ENCODE assay signal across 24 cellular contexts in the genomic region with DNA sequence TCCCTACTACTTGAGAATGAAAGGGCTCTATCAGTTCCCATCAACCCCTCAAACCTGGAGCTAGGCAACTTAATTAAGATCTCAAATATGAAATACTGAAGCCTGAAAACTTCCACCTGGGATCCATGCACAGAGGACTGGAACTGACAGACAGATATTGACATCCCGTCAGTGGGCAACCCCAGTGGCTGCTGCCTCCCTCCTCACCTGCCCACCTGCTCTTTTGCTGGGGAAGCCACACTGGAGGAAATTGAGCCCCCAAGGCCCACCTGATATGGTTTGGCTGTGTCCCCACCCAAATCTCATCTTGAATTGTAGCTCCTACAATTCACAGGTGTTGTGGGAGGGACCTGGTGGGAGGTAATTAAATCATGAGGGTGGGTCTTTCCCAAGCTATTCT.
DNase-seq lines count a peak whose midpoint lies in the region; ATAC-seq, FAIRE-seq and TF ChIP-seq lines count a peak whose summit lies in the region.
"Had no signal": no experiment of that assay in that cellular context is flagged by ENCODE, and none has a peak within 500 bp of the region (broad histone marks: within the 10 kb centered on the region; RNA-seq: fewer than 3 reads in every experiment).

No MANE protein-coding gene starts in this region.

- no peak for TF ChIP-seq POLR2A in esophagus muscularis mucosa (IDR thresholded peaks at IDR 0.05; ENCODE audit: low read depth)

- peak; percentile 7 for DNase-seq in activated CD8-positive, alpha-beta memory T cell treated with anti-CD3 and anti-CD28 coated beads, Interleukin-2, amount 10 ng/mL, durations not matched to agents 7 days and 5 days
- DNase-seq in activated CD8-positive, alpha-beta memory T cell treated with anti-CD3 and anti-CD28 coated beads for 24 hours = no peak
- peak; percentile 38 for DNase-seq in cardiac septum (ENCODE audit: low spot score)
- no peak for DNase-seq in Right ventricle myocardium superior
- peak; percentile 79 for DNase-seq in esophagus muscularis mucosa (ENCODE audit: extremely low spot score)
- peak; percentile 36 for DNase-seq in type B pancreatic cell (ENCODE audit: extremely low spot score, unreplicated experiment)
- no peak for DNase-seq in activated T-cell treated with anti-CD3 and anti-CD28 coated beads for 4 hours
- DNase-seq in pancreas = no peak
- DNase-seq: Caco-2; CD4-positive, CD25-positive, alpha-beta regulatory T cell; DMS 273 treated with DMSO at 0.1 percent for 48 hours; DMS53; DMS79 treated with DMSO at 0.1 percent for 48 hours; GF-D8 had no signal

- TF ChIP-seq EP300 in esophagus muscularis mucosa (IDR thresholded peaks at IDR 0.05) = no peak

- no peak overlapping the region for H3K27ac ChIP-seq in esophagus muscularis mucosa (replicated peaks in 1 of 4)
- no peak overlapping the region for H3K27ac ChIP-seq in pancreas
- H3K27ac ChIP-seq: 22Rv1, BLaER1 had no signal

- H3K27me3 ChIP-seq in esophagus muscularis mucosa = peaks cover 0 to 14% (median 0%) of the 10 kb centered on the region in 4 donors
- no peaks in the 10 kb centered on the region for H3K27me3 ChIP-seq in pancreas
- H3K27me3 ChIP-seq: BLaER1 had no signal

- peaks cover 14% of the 10 kb centered on the region for H3K27me3 Mint-ChIP-seq in activated CD8-positive, alpha-beta memory T cell treated with anti-CD3 and anti-CD28 coated beads, Interleukin-2, amount 10 ng/mL, durations not matched to agents 7 days and 5 days
- H3K27me3 Mint-ChIP-seq in type B pancreatic cell = peaks cover 16% of the 10 kb centered on the region
- H3K27me3 Mint-ChIP-seq: B cell had no signal

- intact Hi-C loops in cardiac septum (cut with DNase I) = no loop called here
- intact Hi-C loops in Right ventricle myocardium superior (cut with DNase I) = no loop called here
- intact Hi-C loops in esophagus muscularis mucosa (cut with DNase I) = no loop called here
- intact Hi-C loops in pancreas (cut with DNase I) = no loop called here

- no peaks in the 10 kb centered on the region for H3K9me3 Mint-ChIP-seq in activated CD8-positive, alpha-beta memory T cell treated with anti-CD3 and anti-CD28 coated beads, Interleukin-2, amount 10 ng/mL, durations not matched to agents 7 days and 5 days (ENCODE audit: low read depth)
- H3K9me3 Mint-ChIP-seq in type B pancreatic cell = no peaks in the 10 kb centered on the region
- H3K9me3 Mint-ChIP-seq: CD8-positive, alpha-beta T cell; GM23338 had no signal

- CTCF ChIA-PET in activated CD8-positive, alpha-beta memory T cell treated with anti-CD3 and anti-CD28 coated beads, Interleukin-2, amount 10 ng/mL, durations not matched to agents 7 days and 5 days (lab: Charles Lee) = no interaction called here

- 100% methylated on average over 1 of the region's 1 CpG for WGBS in esophagus muscularis mucosa
- WGBS in pancreas, 2 donors = 90 to 97% methylated on average over 1 of the region's 1 CpG

- peaks cover 0 to 6% (median 0%) of the 10 kb centered on the region in 4 donors for H3K4me1 ChIP-seq in esophagus muscularis mucosa
- peaks cover 0 to 6% (median 5%) of the 10 kb centered on the region in 3 donors for H3K4me1 ChIP-seq in pancreas
- H3K4me1 ChIP-seq: BLaER1, Caco-2 had no signal

- H3K9me3 ChIP-seq in esophagus muscularis mucosa (no peaks in the 10 kb centered on the region), pancreas (no peaks in the 10 kb centered on the region)
- H3K9me3 ChIP-seq: BLaER1, Caco-2 had no signal

- H3K27ac Mint-ChIP-seq in activated CD8-positive, alpha-beta memory T cell treated with anti-CD3 and anti-CD28 coated beads, Interleukin-2, amount 10 ng/mL, durations not matched to agents 7 days and 5 days = no peak overlapping the region
- H3K27ac Mint-ChIP-seq in type B pancreatic cell = no peak overlapping the region
- H3K27ac Mint-ChIP-seq: B cell; CD4-positive, CD25-positive, alpha-beta regulatory T cell; CD8-positive, alpha-beta T cell; GM23338; H9 had no signal

- no peak for ATAC-seq in activated CD8-positive, alpha-beta memory T cell treated with anti-CD3 and anti-CD28 coated beads, Interleukin-2, amount 10 ng/mL, durations not matched to agents 7 days and 5 days
- no peak for ATAC-seq in Right ventricle myocardium superior (ENCODE audit: poor library complexity)
- no peak for ATAC-seq in pancreas
- ATAC-seq: CD8-positive, alpha-beta T cell; GM23338 had no signal

- H3K36me3 Mint-ChIP-seq in activated CD8-positive, alpha-beta memory T cell treated with anti-CD3 and anti-CD28 coated beads, Interleukin-2, amount 10 ng/mL, durations not matched to agents 7 days and 5 days = no peaks in the 10 kb centered on the region
- no peaks in the 10 kb centered on the region for H3K36me3 Mint-ChIP-seq in type B pancreatic cell
- H3K36me3 Mint-ChIP-seq: CD4-positive, CD25-positive, alpha-beta regulatory T cell; CD8-positive, alpha-beta T cell had no signal

- no peaks in the 10 kb centered on the region for H3K36me3 ChIP-seq in esophagus muscularis mucosa
- no peaks in the 10 kb centered on the region for H3K36me3 ChIP-seq in pancreas

- H3K4me3 Mint-ChIP-seq in activated CD8-positive, alpha-beta memory T cell treated with anti-CD3 and anti-CD28 coated beads, Interleukin-2, amount 10 ng/mL, durations not matched to agents 7 days and 5 days = no peak overlapping the region
- no peak overlapping the region for H3K4me3 Mint-ChIP-seq in type B pancreatic cell
- H3K4me3 Mint-ChIP-seq: B cell; CD4-positive, CD25-positive, alpha-beta regulatory T cell; CD8-positive, alpha-beta T cell; GM23338; H9 had no signal

- H3K4me3 ChIP-seq in esophagus muscularis mucosa (no peak overlapping the region), pancreas (no peak overlapping the region)
- H3K4me3 ChIP-seq: BLaER1, GM23338 had no signal

- H3K4me1 Mint-ChIP-seq in activated CD8-positive, alpha-beta memory T cell treated with anti-CD3 and anti-CD28 coated beads, Interleukin-2, amount 10 ng/mL, durations not matched to agents 7 days and 5 days = peaks cover 3% of the 10 kb centered on the region
- H3K4me1 Mint-ChIP-seq in type B pancreatic cell (ENCODE audit: unreplicated experiment) = peaks cover 30% of the 10 kb centered on the region
- H3K4me1 Mint-ChIP-seq: B cell had no signal

- FAIRE-seq in pancreas (lab: Jason Lieb, UNC) = no peak
- FAIRE-seq: A204.1, D721Med, GM12891, GM18507 had no signal

- TF ChIP-seq CTCF in esophagus muscularis mucosa (IDR thresholded peaks at IDR 0.05) (no peak), type B pancreatic cell (conservative IDR thresholded peaks at IDR 0.05) (no peak), pancreas (IDR thresholded peaks at IDR 0.05) (no peak)

Comparison
In these comparisons a context has a peak if more than half of its experiments do, and no peak if none do; other contexts are left out.
1. DNase-seq: peak in activated CD8-positive, alpha-beta memory T cell treated with anti-CD3 and anti-CD28 coated beads, Interleukin-2, amount 10 ng/mL, durations not matched to agents 7 days and 5 days (single experiment), cardiac septum (single experiment), esophagus muscularis mucosa (single experiment) and type B pancreatic cell (single experiment); none in activated CD8-positive, alpha-beta memory T cell treated with anti-CD3 and anti-CD28 coated beads for 24 hours (single experiment), Right ventricle myocardium superior (single experiment), activated T-cell treated with anti-CD3 and anti-CD28 coated beads for 4 hours (single experiment) and pancreas (0 of 6).